ENCODE assay signal across 8 cellular contexts in genomic region chr17:29929006-29929543, GRCh38. TPM values are rescaled to one million over a fixed set of nuclear protein-coding genes. Genes with fewer than 3 reads are reported as not detected.
DNase-seq lines count a peak whose midpoint lies in the region; ATAC-seq and TF ChIP-seq lines count a peak whose summit lies in the region.

No MANE protein-coding gene starts in this region.

- ATAC-seq in GM18868 (IDR thresholded peaks at IDR 0.05; ENCODE audit: unreplicated experiment), result no peak

- H3K4me3 ChIP-seq in MG63 (peak overlapping the region; percentile 86), WERI-Rb-1 (ENCODE audit: low read depth, low read length) (peak overlapping the region; percentile 97), fibroblast of the aortic adventitia (ENCODE audit: low read depth, low read length) (peak overlapping the region; percentile 99), ovary (peak overlapping the region; percentile 75)

- TF ChIP-seq EP300 in ovary (IDR thresholded peaks at IDR 0.05), result no peak

- 0 out of 2 replicates have a peak, but pooled peaks cover 2% of the 10 kb centered on the region for H3K36me3 ChIP-seq in MG63
- H3K36me3 ChIP-seq in WERI-Rb-1, result no peaks in the 10 kb centered on the region; the same call in 1 of the 2 replicates
- no peaks in the 10 kb centered on the region for H3K36me3 ChIP-seq in ovary

- H3K27me3 ChIP-seq in MG63 (no peaks in the 10 kb centered on the region), WERI-Rb-1 (ENCODE audit: insufficient read depth, low read depth, severe bottlenecking) (no peaks in the 10 kb centered on the region), ovary (no peaks in the 10 kb centered on the region)

- WGBS in ovary, 3 donors, result 1 to 3% (median 3%) methylated on average over 13 of the region's 13 CpGs

- H3K27ac ChIP-seq in WERI-Rb-1, result peak overlapping the region; percentile 93
- peak overlapping the region in 1 of 2 donors; percentile 54 for H3K27ac ChIP-seq in ovary

- H3K9me3 ChIP-seq in MG63 (no peaks in the 10 kb centered on the region), WERI-Rb-1 (ENCODE audit: severe bottlenecking) (no peaks in the 10 kb centered on the region), ovary (no peaks in the 10 kb centered on the region)

- TF ChIP-seq CTCF in WERI-Rb-1 (IDR thresholded peaks at IDR 0.05; ENCODE audit: low read depth, low read length) (no peak), fibroblast of the aortic adventitia (IDR thresholded peaks at IDR 0.05; ENCODE audit: insufficient read depth, low read length) (no peak), ovary (IDR thresholded peaks at IDR 0.05) (no peak)

- peaks cover 1% of the 10 kb centered on the region for H3K4me1 ChIP-seq in ovary (ENCODE audit: insufficient read depth)

- DNase-seq in NCI-H1092 treated with DMSO at 0.1 percent for 48 hours (lab: John Stamatoyannopoulos, UW) (peak; percentile 61), NCI-H1092 (lab: John Stamatoyannopoulos, UW) (no peak), MG63 (peak; percentile 24), WERI-Rb-1 (peak; percentile 32), fibroblast of the aortic adventitia (ENCODE audit: low read depth) (peak; percentile 32), ovary (no peak), OCI-M2 (lab: John Stamatoyannopoulos, UW; ENCODE audit: unreplicated experiment) (no peak)

- TF ChIP-seq POLR2A in ovary (IDR thresholded peaks at IDR 0.05), result no peak

- intact Hi-C loops in ovary (cut with DNase I), result loop anchor here in 1 of 4 donors (10.0 kb wide), 2 partner anchors 294 to 344 kb away; partner anchors contain the start of gene GIT1

RNA-seq across cellular contexts. Expression of gene SSH2, which starts 1.0 kb away (rescaled TPM):
- 2.8 and 9.0 TPM in 2 replicates for total RNA-seq in MG63 (2014; rRNA removed; shearing (Covaris generic); ENCODE audit: low replicate concordance)
- total RNA-seq in fibroblast of the aortic adventitia (ENCODE audit: low replicate concordance), result 15.9 and 21.1 TPM in 2 replicates
- 10 to 100 TPM in 4 of 7 donors, 1 to 10 TPM in 3; 7.3 to 13.0 (median 11.8) TPM for total RNA-seq in ovary
- polyA plus RNA-seq in ovary, result 10 to 100 TPM in 1 of 2 donors, 1 to 10 TPM in 1; 4.2 to 12.5 TPM

RNA-seq across cellular contexts. Expression of gene EFCAB5, which starts 12.4 kb away (rescaled TPM):
- not detected in 2 replicates for total RNA-seq in MG63 (2014; rRNA removed; shearing (Covaris generic); ENCODE audit: low replicate concordance)
- 0.36 and 1.3 TPM in 2 replicates for total RNA-seq in fibroblast of the aortic adventitia (ENCODE audit: low replicate concordance)
- total RNA-seq in ovary, result under 1 TPM in 2 of 7 donors, not detected in 5; 0.11 to 0.13 TPM
- under 1 TPM; 0.05 to 0.32 TPM for polyA plus RNA-seq in ovary

Comparison
In these comparisons a context has a peak if more than half of its experiments do, and no peak if none do; other contexts are left out.
1. DNase-seq: peak in NCI-H1092 treated with DMSO at 0.1 percent for 48 hours (single experiment), MG63 (single experiment), WERI-Rb-1 (single experiment) and fibroblast of the aortic adventitia (single experiment); none in NCI-H1092 (single experiment), ovary (0 of 5) and OCI-M2 (single experiment).
2. Peak in every context shown above with its lines, with median percentiles within 50 percentile points of each other: H3K4me3 ChIP-seq.